ENCODE assay signal across 19 cellular contexts in the genomic region with DNA sequence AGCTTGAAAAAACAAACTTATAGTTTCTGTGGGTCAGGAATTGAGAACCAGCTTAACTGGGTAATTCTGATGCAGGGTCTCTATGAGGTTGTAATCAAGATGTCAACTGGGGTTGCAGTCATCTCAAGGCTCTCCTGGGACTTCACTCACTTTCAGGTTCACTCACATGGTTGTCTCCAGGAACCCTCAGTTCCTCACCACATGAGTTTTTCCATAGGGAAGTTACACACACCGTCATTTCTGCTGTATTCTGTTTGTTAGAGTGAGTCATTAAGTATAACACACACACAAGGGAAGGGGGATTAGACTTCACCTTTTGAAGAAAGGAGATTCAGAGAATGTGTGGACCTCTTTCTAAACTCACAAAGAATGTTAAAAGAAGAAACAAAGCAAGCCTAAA. TPM values are rescaled to one million over a fixed set of nuclear protein-coding genes. Genes with fewer than 3 reads are reported as not detected.
DNase-seq lines count a peak whose midpoint lies in the region; ATAC-seq and TF ChIP-seq lines count a peak whose summit lies in the region.
"Had no signal": no experiment of that assay in that cellular context is flagged by ENCODE, and none has a peak within 500 bp of the region (broad histone marks: within the 10 kb centered on the region; RNA-seq: fewer than 3 reads in every experiment).

No MANE protein-coding gene starts in this region.

- no peaks in the 10 kb centered on the region for H3K9me2 ChIP-seq in PC-3 (replicated peaks; ENCODE audit: low read length)

- H3K9me3 Mint-ChIP-seq in CD8-positive, alpha-beta memory T cell, result no peaks in the 10 kb centered on the region
- H3K9me3 Mint-ChIP-seq: naive thymus-derived CD8-positive, alpha-beta T cell had no signal

- H3K4me1 Mint-ChIP-seq in CD8-positive, alpha-beta memory T cell, result no peaks in the 10 kb centered on the region

- no peak overlapping the region for H3K4me3 ChIP-seq in CD8-positive, alpha-beta memory T cell (ENCODE audit: low read length)
- H3K4me3 ChIP-seq in PC-3 (ENCODE audit: low read length) (no peak overlapping the region), left lung (no peak overlapping the region), breast epithelium (no peak overlapping the region)
- H3K4me3 ChIP-seq: left ventricle myocardium inferior, stomach had no signal

- no peaks in the 10 kb centered on the region for H3K9me3 ChIP-seq in CD8-positive, alpha-beta memory T cell (ENCODE audit: low read length)
- H3K9me3 ChIP-seq in PC-3 (ENCODE audit: low read length) (no peaks in the 10 kb centered on the region), left lung (no peaks in the 10 kb centered on the region), breast epithelium (no peaks in the 10 kb centered on the region)
- H3K9me3 ChIP-seq: left ventricle myocardium inferior, stomach had no signal

- ATAC-seq in HG02610 (IDR thresholded peaks at IDR 0.05; ENCODE audit: unreplicated experiment) (peak; percentile 79), PC-3 (no peak), left lung (peak; percentile 32), left lobe of liver (no peak), HG03025 (IDR thresholded peaks at IDR 0.05; ENCODE audit: low FRiP score, unreplicated experiment) (no peak)
- ATAC-seq: naive thymus-derived CD8-positive, alpha-beta T cell; sciatic nerve had no signal

- no peaks in the 10 kb centered on the region for H3K4me1 ChIP-seq in CD8-positive, alpha-beta memory T cell (ENCODE audit: insufficient read depth, low read length)
- no peaks in the 10 kb centered on the region for H3K4me1 ChIP-seq in PC-3 (ENCODE audit: insufficient read depth, low read length)
- peaks cover 6 to 35% of the 10 kb centered on the region in 2 donors for H3K4me1 ChIP-seq in left lung
- no peaks in the 10 kb centered on the region for H3K4me1 ChIP-seq in breast epithelium
- H3K4me1 ChIP-seq: left ventricle myocardium inferior had no signal

- no peak overlapping the region for H3K4me2 ChIP-seq in PC-3 (ENCODE audit: low read length)

- H3F3A ChIP-seq in PC-3 (ENCODE audit: low read length, unreplicated experiment), result no peaks in the 10 kb centered on the region

- H3K27me3 ChIP-seq in CD8-positive, alpha-beta memory T cell (ENCODE audit: insufficient read depth, low read length, poor library complexity, severe bottlenecking), result no peaks in the 10 kb centered on the region
- H3K27me3 ChIP-seq in PC-3 (ENCODE audit: low read length) (no peaks in the 10 kb centered on the region), left lung (no peaks in the 10 kb centered on the region), breast epithelium (no peaks in the 10 kb centered on the region)
- H3K27me3 ChIP-seq: stomach had no signal

- no peak for DNase-seq in CD8-positive, alpha-beta memory T cell
- DNase-seq in PC-3 (peak; percentile 25), left lung (no peak), left lobe of liver (ENCODE audit: low spot score) (no peak), breast epithelium (ENCODE audit: low spot score in 2 of 2) (no peak)
- DNase-seq: activated CD4-positive, alpha-beta T cell treated with anti-CD3 and anti-CD28 coated beads for 1 hour; central memory CD4-positive, alpha-beta T cell; left ventricle myocardium inferior; naive thymus-derived CD8-positive, alpha-beta T cell; NCI-H1105 treated with DMSO at 0.1 percent for 48 hours; NCI-H446; OCI-M1; stimulated activated CD4-positive, alpha-beta T cell treated with anti-CD3 and anti-CD28 coated beads, Interleukin-4, amount 100 ng/mL, for 4 hours; stomach had no signal

- H3K4me3 Mint-ChIP-seq in CD8-positive, alpha-beta memory T cell, result no peak overlapping the region
- H3K4me3 Mint-ChIP-seq: naive thymus-derived CD8-positive, alpha-beta T cell had no signal

- POLR2A ChIA-PET in CD8-positive, alpha-beta memory T cell (lab: Charles Lee), result no interaction called here
- POLR2A ChIA-PET in PC-3 (lab: Charles Lee; ENCODE audit: unreplicated experiment), result no interaction called here

- H3K36me3 Mint-ChIP-seq in CD8-positive, alpha-beta memory T cell, result peaks cover 13 to 52% (median 17%) of the 10 kb centered on the region in 3 donors

- H3K79me2 ChIP-seq in PC-3 (ENCODE audit: low read length), result no peaks in the 10 kb centered on the region

- no peak overlapping the region for H3K9ac ChIP-seq in PC-3 (ENCODE audit: low read length)

- intact Hi-C loops in PC-3 (cut with micrococcal nuclease), result no loop called here
- intact Hi-C loops in left lung (cut with DNase I), result no loop called here
- intact Hi-C loops in breast epithelium (cut with DNase I; ENCODE audit: low total_unique reads), result no loop called here

- no peaks in the 10 kb centered on the region for H4K20me1 ChIP-seq in PC-3 (ENCODE audit: low read length)

- no peak overlapping the region for H2AFZ ChIP-seq in PC-3 (ENCODE audit: low read length)

- peak overlapping the region in 5 of 8 donors; percentile 45 to 77 (median 67) for H3K27ac Mint-ChIP-seq in CD8-positive, alpha-beta memory T cell

- no peaks in the 10 kb centered on the region for H3K27me3 Mint-ChIP-seq in CD8-positive, alpha-beta memory T cell
- H3K27me3 Mint-ChIP-seq: naive thymus-derived CD8-positive, alpha-beta T cell had no signal

- no peak overlapping the region for H3K27ac ChIP-seq in CD8-positive, alpha-beta memory T cell (ENCODE audit: low read depth, low read length)
- H3K27ac ChIP-seq in PC-3 (ENCODE audit: low read length) (no peak overlapping the region), left lung (peak overlapping the region in 1 of 2 donors; percentile 57), breast epithelium (no peak overlapping the region)
- H3K27ac ChIP-seq: left ventricle myocardium inferior had no signal

- peaks cover 23% of the 10 kb centered on the region for H3K36me3 ChIP-seq in CD8-positive, alpha-beta memory T cell (ENCODE audit: insufficient read depth, low read length)
- peaks cover 15% of the 10 kb centered on the region; the same call in 1 of the 2 replicates for H3K36me3 ChIP-seq in PC-3 (ENCODE audit: low read depth, low read length)
- H3K36me3 ChIP-seq in left lung, result peaks cover 0 to 57% of the 10 kb centered on the region in 2 donors
- H3K36me3 ChIP-seq in breast epithelium, result no peaks in the 10 kb centered on the region

- CTCF ChIA-PET in CD8-positive, alpha-beta memory T cell (lab: Charles Lee), result no interaction called here
- CTCF ChIA-PET in PC-3 (lab: Charles Lee), result no interaction called here

- BruUV-seq in PC-3 (replicated peaks; lab: Mats Ljungman, UMichigan), result no TSS peak

- TF ChIP-seq POLR2A in breast epithelium (IDR thresholded peaks at IDR 0.05), result no peak

- TF ChIP-seq CTCF in PC-3 (conservative IDR thresholded peaks at IDR 0.05; ENCODE audit: low read depth, low read length) (no peak), left lung (IDR thresholded peaks at IDR 0.05) (no peak), breast epithelium (IDR thresholded peaks at IDR 0.05) (no peak)

RNA-seq across cellular contexts. Expression of a gene that starts 34.9 kb away (rescaled TPM):
- total RNA-seq in CD8-positive, alpha-beta memory T cell, result not detected
- 0.17 TPM for polyA plus RNA-seq in CD8-positive, alpha-beta memory T cell
- not detected in 2 replicates for total RNA-seq in PC-3 (2014; rRNA removed)
- not detected for total RNA-seq in left lung
- total RNA-seq in left lobe of liver, result not detected
- not detected for total RNA-seq in breast epithelium
- total RNA-seq: left ventricle myocardium inferior; naive thymus-derived CD8-positive, alpha-beta T cell; sciatic nerve had no signal
- polyA plus RNA-seq: BJ; esophagus; naive thymus-derived CD8-positive, alpha-beta T cell had no signal

Comparison
In these comparisons a context has a peak if more than half of its experiments do, and no peak if none do; other contexts are left out.
1. ATAC-seq: peak in HG02610 (single experiment) and left lung (single experiment); none in PC-3 (single experiment), left lobe of liver (single experiment) and HG03025 (single experiment).